19 cellular contexts compared by ENCODE assay signal in the genomic region with DNA sequence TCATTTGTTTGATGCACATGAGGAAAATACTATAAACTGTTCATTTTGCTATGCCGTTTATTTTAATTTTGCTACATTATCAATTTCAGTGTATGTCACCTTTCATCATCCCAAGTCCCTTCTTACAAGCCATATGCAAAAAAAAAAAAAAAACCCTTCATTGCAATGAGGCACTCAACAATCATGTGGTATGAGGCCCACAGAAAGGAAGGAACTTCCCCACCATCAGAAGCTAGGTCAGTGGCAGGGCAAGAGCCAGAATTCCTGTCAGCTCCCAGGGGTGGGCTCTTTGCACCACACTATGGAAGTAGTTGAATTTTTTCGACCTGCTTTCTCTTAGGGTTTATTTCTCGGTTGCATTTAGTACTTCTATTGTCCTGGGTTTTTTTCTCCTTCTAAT.
"Had no signal": no experiment of that assay in that cellular context is flagged by ENCODE, and none has a peak within 500 bp of the region (broad histone marks: within the 10 kb centered on the region; RNA-seq: fewer than 3 reads in every experiment).

No MANE protein-coding gene starts in this region.

- ATAC-seq: activated naive CD8-positive, alpha-beta T cell treated with anti-CD3 and anti-CD28 coated beads, Interleukin-2, amount 50 U/mL, for 24 hours; esophagus mucosa; pancreas; stimulated activated naive B cell treated with anti-CD40 and anti-IgM and Interleukin-4, amounts not matched to agents 10 μg/mL and 1 μg/mL and 100 μg/mL, for 72 hours had no signal

- H3K4me3 ChIP-seq: dorsolateral prefrontal cortex, pancreas, smooth muscle cell, tibial nerve, vagina had no signal

- FAIRE-seq: pancreas had no signal

- H3K9me3 ChIP-seq: pancreas, tibial nerve, vagina had no signal

- H3K27me3 ChIP-seq: dorsolateral prefrontal cortex, pancreas, tibial nerve, vagina had no signal

- H3K27ac ChIP-seq: dorsolateral prefrontal cortex, pancreas, tibial nerve, vagina had no signal

- H3K27ac Mint-ChIP-seq: activated naive CD8-positive, alpha-beta T cell treated with anti-CD3 and anti-CD28 coated beads, Interleukin-2, amount 50 U/mL, for 24 hours; activated T-helper 1 cell treated with anti-CD3 and anti-CD28 coated beads, Interleukin-12 subunit alpha, Interleukin-12 subunit beta, Interleukin-2, Interleukin-4 antibody, amounts not matched to agents 30 ng/mL and 10 ng/mL and 1 ng/mL, durations not matched to agents 14 hours and 24 hours and 36 hours; stimulated activated naive B cell treated with anti-CD40 and anti-IgM and Interleukin-4, amounts not matched to agents 10 μg/mL and 1 μg/mL and 100 μg/mL, for 72 hours; T-helper 1 cell treated with Interleukin-12 subunit alpha and Interleukin-12 subunit beta and Interleukin-4 antibody, amounts not matched to agents 30 μg/mL and 1 μg/mL, for 36 hours had no signal

- DNase-seq: activated CD4-positive, alpha-beta T cell treated with anti-CD3 and anti-CD28 coated beads for 4 hours; activated naive CD4-positive, alpha-beta T cell; activated naive CD8-positive, alpha-beta T cell treated with anti-CD3 and anti-CD28 coated beads, Interleukin-2, amount 50 U/mL, for 24 hours; dorsolateral prefrontal cortex; foreskin fibroblast; glutamatergic neuron; mesendoderm; nephron progenitor cell; pancreas; retina; stimulated activated CD4-positive, alpha-beta T cell treated with anti-CD3 and anti-CD28 coated beads, Interleukin-2, amount 100 ng/mL, for 24 hours; stimulated activated naive B cell treated with anti-CD40 and anti-IgM and Interleukin-4, amounts not matched to agents 10 μg/mL and 1 μg/mL and 100 μg/mL, for 72 hours had no signal

- H3K9me3 Mint-ChIP-seq: activated naive CD8-positive, alpha-beta T cell treated with anti-CD3 and anti-CD28 coated beads, Interleukin-2, amount 50 U/mL, for 24 hours; activated T-helper 1 cell treated with anti-CD3 and anti-CD28 coated beads, Interleukin-12 subunit alpha, Interleukin-12 subunit beta, Interleukin-2, Interleukin-4 antibody, amounts not matched to agents 30 ng/mL and 10 ng/mL and 1 ng/mL, durations not matched to agents 14 hours and 24 hours and 36 hours; central memory CD8-positive, alpha-beta T cell; nephron progenitor cell; stimulated activated naive B cell treated with anti-CD40 and anti-IgM and Interleukin-4, amounts not matched to agents 10 μg/mL and 1 μg/mL and 100 μg/mL, for 72 hours; T-helper 1 cell treated with Interleukin-12 subunit alpha and Interleukin-12 subunit beta and Interleukin-4 antibody, amounts not matched to agents 30 μg/mL and 1 μg/mL, for 36 hours had no signal

- H3K36me3 Mint-ChIP-seq: stimulated activated naive B cell treated with anti-CD40 and anti-IgM and Interleukin-4, amounts not matched to agents 10 μg/mL and 1 μg/mL and 100 μg/mL, for 72 hours had no signal

- H3K36me3 ChIP-seq: vagina had no signal

- H3K4me3 Mint-ChIP-seq: activated naive CD8-positive, alpha-beta T cell treated with anti-CD3 and anti-CD28 coated beads, Interleukin-2, amount 50 U/mL, for 24 hours; activated T-helper 1 cell treated with anti-CD3 and anti-CD28 coated beads, Interleukin-12 subunit alpha, Interleukin-12 subunit beta, Interleukin-2, Interleukin-4 antibody, amounts not matched to agents 30 ng/mL and 10 ng/mL and 1 ng/mL, durations not matched to agents 14 hours and 24 hours and 36 hours; central memory CD8-positive, alpha-beta T cell; nephron progenitor cell; stimulated activated naive B cell treated with anti-CD40 and anti-IgM and Interleukin-4, amounts not matched to agents 10 μg/mL and 1 μg/mL and 100 μg/mL, for 72 hours; T-helper 1 cell treated with Interleukin-12 subunit alpha and Interleukin-12 subunit beta and Interleukin-4 antibody, amounts not matched to agents 30 μg/mL and 1 μg/mL, for 36 hours had no signal

- H3K4me1 Mint-ChIP-seq: activated naive CD8-positive, alpha-beta T cell treated with anti-CD3 and anti-CD28 coated beads, Interleukin-2, amount 50 U/mL, for 24 hours; central memory CD8-positive, alpha-beta T cell; nephron progenitor cell; stimulated activated naive B cell treated with anti-CD40 and anti-IgM and Interleukin-4, amounts not matched to agents 10 μg/mL and 1 μg/mL and 100 μg/mL, for 72 hours had no signal

- H3K4me1 ChIP-seq: vagina had no signal
